In the genomic region with DNA sequence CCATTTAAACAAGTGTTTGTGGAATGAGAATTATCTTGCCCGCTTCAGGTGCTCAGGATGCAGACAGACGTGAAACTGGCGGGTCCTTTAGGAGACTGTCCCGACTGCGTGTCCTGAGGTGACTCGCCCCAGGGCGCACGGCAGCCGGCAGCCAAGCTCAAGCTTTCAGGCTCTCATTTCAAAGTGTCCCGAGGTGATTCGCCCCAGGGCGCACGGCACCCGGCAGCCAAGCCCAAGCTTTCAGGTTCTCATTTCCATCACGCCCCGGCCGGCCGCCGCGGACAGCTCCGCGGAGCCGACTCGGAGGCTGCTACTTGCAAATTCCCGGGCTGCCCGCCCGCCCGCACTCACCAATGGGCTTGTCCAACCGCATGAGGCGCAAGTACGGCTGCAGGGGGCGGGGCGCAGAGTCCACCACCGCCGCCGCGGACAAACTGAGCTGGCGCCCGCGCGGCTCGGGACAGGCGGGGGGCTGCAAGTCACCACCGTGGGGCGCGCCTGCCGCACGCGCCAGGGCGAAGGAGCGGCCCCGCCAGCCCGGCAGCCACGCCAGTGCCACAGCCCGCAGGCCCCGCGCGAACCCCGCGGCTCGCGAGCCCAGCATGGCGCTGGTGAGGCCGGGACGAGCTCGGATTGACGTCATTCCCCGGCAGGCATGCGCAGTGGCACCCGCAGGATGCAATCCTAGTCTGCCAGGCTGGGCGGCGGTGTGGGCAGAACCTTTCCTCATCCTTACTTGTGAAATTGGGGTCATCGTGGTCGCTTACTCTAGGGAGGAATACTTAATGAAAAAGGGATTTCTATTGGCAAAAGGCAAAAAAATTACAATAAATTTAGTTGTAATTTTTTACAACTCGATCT, we compare ENCODE assay signal across 8 cellular contexts. TPM values are rescaled to one million over a fixed set of nuclear protein-coding genes. Genes with fewer than 3 reads are reported as not detected.
DNase-seq lines count a peak whose midpoint lies in the region; ATAC-seq and TF ChIP-seq lines count a peak whose summit lies in the region.

A gene with protein sequence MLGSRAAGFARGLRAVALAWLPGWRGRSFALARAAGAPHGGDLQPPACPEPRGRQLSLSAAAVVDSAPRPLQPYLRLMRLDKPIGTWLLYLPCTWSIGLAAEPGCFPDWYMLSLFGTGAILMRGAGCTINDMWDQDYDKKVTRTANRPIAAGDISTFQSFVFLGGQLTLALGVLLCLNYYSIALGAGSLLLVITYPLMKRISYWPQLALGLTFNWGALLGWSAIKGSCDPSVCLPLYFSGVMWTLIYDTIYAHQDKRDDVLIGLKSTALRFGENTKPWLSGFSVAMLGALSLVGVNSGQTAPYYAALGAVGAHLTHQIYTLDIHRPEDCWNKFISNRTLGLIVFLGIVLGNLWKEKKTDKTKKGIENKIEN (minus strand): TSS at position 638 of the 861 bp plus-strand sequence. CDS start 34 bp downstream, at position 604.

- no peaks in the 10 kb centered on the region for H3K9me3 Mint-ChIP-seq in activated naive CD8-positive, alpha-beta T cell treated with anti-CD3 and anti-CD28 coated beads for 36 hours

- no peaks in the 10 kb centered on the region for H3K27me3 Mint-ChIP-seq in activated naive CD8-positive, alpha-beta T cell treated with anti-CD3 and anti-CD28 coated beads for 36 hours

- WGBS in ovary, 3 donors: 0 to 1% (median 1%) methylated on average over 55 to 75 of the region's 75 CpGs

- no peaks in the 10 kb centered on the region for H3K27me3 ChIP-seq in ovary
- H3K27me3 ChIP-seq in tibial artery: no peaks in the 10 kb centered on the region

- TF ChIP-seq CTCF in GM10266 (IDR thresholded peaks at IDR 0.05; ENCODE audit: control insufficient read depth, insufficient read depth, low read depth, missing control alignments) (peak; percentile 26), NB4 (IDR thresholded peaks at IDR 0.05; ENCODE audit: low read depth, low read length) (no peak), ovary (IDR thresholded peaks at IDR 0.05) (peak; percentile 44 to 90 (median 84)), tibial artery (IDR thresholded peaks at IDR 0.05) (peak; percentile 40)

- peak within 1 kb of the TSS; percentile 90 for H3K4me3 Mint-ChIP-seq in activated naive CD8-positive, alpha-beta T cell treated with anti-CD3 and anti-CD28 coated beads for 36 hours

- H3K4me1 Mint-ChIP-seq in activated naive CD8-positive, alpha-beta T cell treated with anti-CD3 and anti-CD28 coated beads for 36 hours: peaks cover 31% of the 10 kb centered on the region

- DNase-seq in GM10266 (ENCODE audit: extremely low spot score): peak; percentile 91
- peak; percentile 96 for DNase-seq in NB4 (ENCODE audit: low read depth)
- peak; percentile 93 for DNase-seq in SKM-1 treated with dmso at 0.1 percent for 144 hours (lab: John Stamatoyannopoulos, UW; ENCODE audit: unreplicated experiment)
- DNase-seq in activated naive CD8-positive, alpha-beta T cell treated with anti-CD3 and anti-CD28 coated beads for 36 hours: peak; percentile 95
- DNase-seq in head of caudate nucleus: peak; percentile 91 to 99 (median 97)
- peak; percentile 96 to 98 (median 97) for DNase-seq in ovary
- DNase-seq in tibial artery: peak; percentile 95 to 97

- H3K4me3 ChIP-seq in NB4 (ENCODE audit: low read depth, low read length) (peak within 1 kb of the TSS; percentile 84), ovary (peak within 1 kb of the TSS; percentile 52), tibial artery (peak within 1 kb of the TSS; percentile 68 to 82)

- peaks cover 3% of the 10 kb centered on the region for H3K36me3 Mint-ChIP-seq in activated naive CD8-positive, alpha-beta T cell treated with anti-CD3 and anti-CD28 coated beads for 36 hours

- no peak for TF ChIP-seq EP300 in ovary (IDR thresholded peaks at IDR 0.05)

- TF ChIP-seq POLR2A in NB4 (IDR thresholded peaks at IDR 0.05; ENCODE audit: extremely low read depth, insufficient read length): peak; percentile 73
- TF ChIP-seq POLR2A in ovary (IDR thresholded peaks at IDR 0.05): peak; percentile 75

- intact Hi-C loops in head of caudate nucleus (cut with DNase I) (loop anchor here (10.0 kb wide), 3 partner anchors 170 to 250 kb away; partner anchors contain the start of genes COPS4, HELQ and MRPS18C), ovary (cut with DNase I) (loop anchor here in 3 of 4 donors (5.0 to 10.0 kb wide), 5 partner anchors 150 to 820 kb away; partner anchors contain the start of genes COPS4 (in 1 of the 3), HELQ (in 1 of the 3) and MRPS18C (in 1 of the 3)), tibial artery (cut with DNase I; ENCODE audit: low total_unique reads) (loop anchor here (5.0 to 10.0 kb wide), 4 partner anchors 170 to 380 kb away; partner anchors contain the start of genes COPS4, HELQ, MRPS18C and THAP9)

- H3K9me3 ChIP-seq in ovary (no peaks in the 10 kb centered on the region), tibial artery (no peaks in the 10 kb centered on the region)

- H3K4me1 ChIP-seq in ovary (ENCODE audit: insufficient read depth) (no peaks in the 10 kb centered on the region), tibial artery (peaks cover 0 to 17% (median 8%) of the 10 kb centered on the region in 4 donors)

- peak within 1 kb of the TSS; percentile 94 for H3K27ac Mint-ChIP-seq in activated naive CD8-positive, alpha-beta T cell treated with anti-CD3 and anti-CD28 coated beads for 36 hours

- no peaks in the 10 kb centered on the region for H3K36me3 ChIP-seq in ovary
- no peaks in the 10 kb centered on the region for H3K36me3 ChIP-seq in tibial artery

- H3K27ac ChIP-seq in ovary (peak within 1 kb of the TSS; percentile 94 to 98), tibial artery (peak within 1 kb of the TSS; percentile 93 to 95)

- peak; percentile 92 for ATAC-seq in HG02571 (IDR thresholded peaks at IDR 0.05; ENCODE audit: unreplicated experiment)

RNA-seq across cellular contexts. Expression of the gene that starts here (rescaled TPM):
- 10 to 100 TPM; 24.8 to 25.1 TPM for total RNA-seq in activated naive CD8-positive, alpha-beta T cell treated with anti-CD3 and anti-CD28 coated beads for 36 hours
- total RNA-seq in ovary: 10 to 100 TPM in 3 of 7 donors, 1 to 10 TPM in 4; 8.4 to 12.3 (median 9.5) TPM
- polyA plus RNA-seq in ovary: 10 to 100 TPM in 1 of 2 donors, 1 to 10 TPM in 1; 8.7 to 18.1 TPM

Comparison
In these comparisons a context has a peak if more than half of its experiments do, and no peak if none do; other contexts are left out.
1. Peak in every context shown above with its lines: DNase-seq, ATAC-seq, H3K4me3 ChIP-seq and H3K27ac ChIP-seq.